Comparison of ENCODE assay signal across 21 cellular contexts in genomic region chr11:1824221-1825038, GRCh38. TPM values are rescaled to one million over a fixed set of nuclear protein-coding genes. Genes with fewer than 3 reads are reported as not detected.
"Had no signal": no experiment of that assay in that cellular context is flagged by ENCODE, and none has a peak within 500 bp of the region (broad histone marks: within the 10 kb centered on the region; RNA-seq: fewer than 3 reads in every experiment).

No MANE protein-coding gene starts in this region.

- H3K27me3 Mint-ChIP-seq: activated naive CD8-positive, alpha-beta T cell; type B pancreatic cell had no signal

- H3K9me3 Mint-ChIP-seq: stimulated activated naive CD8-positive, alpha-beta T cell treated with anti-CD3 and anti-CD28 coated beads, Interleukin-15, Interleukin-2, amounts not matched to agents 100 ng/mL and 50 ng/mL, for 24 hours; type B pancreatic cell had no signal

- H3K27ac ChIP-seq: esophagus muscularis mucosa, gastroesophageal sphincter, heart left ventricle, left ventricle myocardium inferior, right atrium auricular region had no signal

- H3K36me3 Mint-ChIP-seq: activated naive CD8-positive, alpha-beta T cell; type B pancreatic cell had no signal

- H3K27ac Mint-ChIP-seq: activated naive CD8-positive, alpha-beta T cell; memory B cell; naive thymus-derived CD8-positive, alpha-beta T cell; stimulated activated naive CD8-positive, alpha-beta T cell treated with anti-CD3 and anti-CD28 coated beads, Interleukin-15, Interleukin-2, amounts not matched to agents 100 ng/mL and 50 ng/mL, for 24 hours; type B pancreatic cell had no signal

- ATAC-seq: gastroesophageal sphincter; naive thymus-derived CD8-positive, alpha-beta T cell had no signal

- H3K36me3 ChIP-seq: esophagus muscularis mucosa, gastroesophageal sphincter, heart left ventricle, left ventricle myocardium inferior, right atrium auricular region had no signal

- H3K4me3 Mint-ChIP-seq: activated naive CD8-positive, alpha-beta T cell; memory B cell; naive thymus-derived CD8-positive, alpha-beta T cell; stimulated activated naive CD8-positive, alpha-beta T cell treated with anti-CD3 and anti-CD28 coated beads, Interleukin-15, Interleukin-2, amounts not matched to agents 100 ng/mL and 50 ng/mL, for 24 hours; type B pancreatic cell had no signal

- H3K27me3 ChIP-seq: right atrium auricular region had no signal

- H3K4me3 ChIP-seq: esophagus muscularis mucosa, gastroesophageal sphincter, heart left ventricle, left ventricle myocardium inferior, right atrium auricular region had no signal

- FAIRE-seq: colon, endometrium had no signal

- DNase-seq: activated CD4-positive, alpha-beta T cell treated with anti-CD3 and anti-CD28 coated beads, Interleukin-2, amount 50 U/mL, for 4 hours; activated gamma-delta T cell; amniotic stem cell; caudate nucleus; kidney glomerular epithelial cell; naive thymus-derived CD8-positive, alpha-beta T cell; SW 1271; T-helper 2 cell had no signal

RNA-seq across cellular contexts. Expression of gene SYT8, which starts 10.4 kb away (rescaled TPM):
- total RNA-seq: activated CD8-positive, alpha-beta memory T cell treated with anti-CD3 and anti-CD28 coated beads for 36 hours; esophagus muscularis mucosa; heart left ventricle; left ventricle myocardium inferior; naive thymus-derived CD8-positive, alpha-beta T cell; right atrium auricular region; skeletal muscle tissue had no signal
- polyA plus RNA-seq: naive thymus-derived CD8-positive, alpha-beta T cell had no signal

RNA-seq across cellular contexts. Expression of gene TNNI2, which starts 14.4 kb away (rescaled TPM):
- total RNA-seq: left ventricle myocardium inferior; naive thymus-derived CD8-positive, alpha-beta T cell; right atrium auricular region had no signal
- polyA plus RNA-seq: naive thymus-derived CD8-positive, alpha-beta T cell had no signal
